ENCODE assay signal across 14 cellular contexts in the genomic region with DNA sequence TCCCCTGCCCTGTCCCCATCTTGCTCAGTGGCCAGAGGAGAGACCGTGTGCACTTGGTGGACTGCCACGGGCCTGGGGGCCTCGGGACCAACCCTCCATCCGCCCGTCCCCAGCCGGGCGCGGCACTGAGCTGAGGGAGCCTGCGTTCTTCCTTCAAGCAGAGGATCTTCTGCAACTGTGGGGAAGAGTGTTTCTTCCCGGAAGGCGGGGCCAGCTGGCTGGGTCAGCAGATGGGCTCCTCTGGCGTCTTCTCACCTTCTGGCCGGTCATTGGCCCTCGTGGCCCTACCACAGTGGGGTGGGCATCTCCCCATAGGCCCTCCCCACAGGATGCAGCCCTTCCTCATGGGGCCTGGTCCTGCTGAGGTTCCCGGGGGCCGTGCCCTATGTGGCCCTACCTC. TPM values are rescaled to one million over a fixed set of nuclear protein-coding genes. Genes with fewer than 3 reads are reported as not detected.
DNase-seq lines count a peak whose midpoint lies in the region; ATAC-seq and TF ChIP-seq lines count a peak whose summit lies in the region.
"Had no signal": no experiment of that assay in that cellular context is flagged by ENCODE, and none has a peak within 500 bp of the region (broad histone marks: within the 10 kb centered on the region; RNA-seq: fewer than 3 reads in every experiment).

No MANE protein-coding gene starts in this region.

- no peaks in the 10 kb centered on the region for H3F3A ChIP-seq in neural progenitor cell (ENCODE audit: low read depth)

- no peak overlapping the region for H2AFZ ChIP-seq in neural progenitor cell (replicated peaks)

- peaks cover 8% of the 10 kb centered on the region for H3K27me3 Mint-ChIP-seq in neural progenitor cell (ENCODE audit: insufficient read depth, low read depth)
- H3K27me3 Mint-ChIP-seq: activated T-cell treated with anti-CD3 and anti-CD28 coated beads, Interleukin-2, amount 50 U/mL, for 24 hours had no signal

- H3K79me2 ChIP-seq in neural progenitor cell (ENCODE audit: low read depth) = peaks cover 99% of the 10 kb centered on the region

- H3K9me3 Mint-ChIP-seq in neural progenitor cell = no peaks in the 10 kb centered on the region
- H3K9me3 Mint-ChIP-seq: activated T-cell treated with anti-CD3 and anti-CD28 coated beads, Interleukin-2, amount 50 U/mL, for 24 hours had no signal

- no peaks in the 10 kb centered on the region for H3K36me3 Mint-ChIP-seq in neural progenitor cell

- POLR2A ChIA-PET in A673 (lab: Charles Lee; ENCODE audit: low non-redundant PET) = no interaction called here

- TF ChIP-seq CTCF in A673 (conservative IDR thresholded peaks at IDR 0.05; ENCODE audit: low read depth, low read length) (no peak), WERI-Rb-1 (IDR thresholded peaks at IDR 0.05; ENCODE audit: low read depth, low read length) (no peak), heart left ventricle (IDR thresholded peaks at IDR 0.05) (no peak), neural progenitor cell (IDR thresholded peaks at IDR 0.05) (no peak)

- ATAC-seq in heart left ventricle (peak in 3 of 4 donors; percentile 1 to 10 (median 4)), sciatic nerve (peak; percentile 38), HG02623 (IDR thresholded peaks at IDR 0.05; ENCODE audit: unreplicated experiment) (no peak), GM19467 (IDR thresholded peaks at IDR 0.05; ENCODE audit: unreplicated experiment) (no peak)

- H3K36me3 ChIP-seq in A673 (ENCODE audit: insufficient read depth, low read length, poor library complexity, severe bottlenecking) = no peaks in the 10 kb centered on the region
- H3K36me3 ChIP-seq in WERI-Rb-1 = peaks cover 3% of the 10 kb centered on the region; the same call in 1 of the 2 replicates
- H3K36me3 ChIP-seq in heart left ventricle = no peaks in the 10 kb centered on the region
- no peaks in the 10 kb centered on the region for H3K36me3 ChIP-seq in neural progenitor cell
- H3K36me3 ChIP-seq: HAP-1 had no signal

- peaks cover 29% of the 10 kb centered on the region for H3K4me1 Mint-ChIP-seq in neural progenitor cell

- in situ Hi-C loops in G401 (cut with HindIII; ENCODE audit: low sequenced_read_pairs) = no loop called here

- no peak overlapping the region for H3K4me3 Mint-ChIP-seq in neural progenitor cell
- H3K4me3 Mint-ChIP-seq: activated T-cell treated with anti-CD3 and anti-CD28 coated beads, Interleukin-2, amount 50 U/mL, for 24 hours had no signal

- TF ChIP-seq POLR2A in heart left ventricle (IDR thresholded peaks at IDR 0.05) = no peak

- H4K20me1 ChIP-seq in neural progenitor cell (ENCODE audit: low read depth) = peaks cover 100% of the 10 kb centered on the region

- H3K27me3 ChIP-seq in A673 (replicated peaks; ENCODE audit: insufficient read depth, low read depth, low read length, poor library complexity) (no peaks in the 10 kb centered on the region), WERI-Rb-1 (ENCODE audit: insufficient read depth, low read depth, severe bottlenecking) (no peaks in the 10 kb centered on the region), heart left ventricle (no peaks in the 10 kb centered on the region), neural progenitor cell (no peaks in the 10 kb centered on the region)

- H3K27ac ChIP-seq in A673 (ENCODE audit: low read depth, low read length, poor library complexity, severe bottlenecking) (peak overlapping the region; percentile 69), WERI-Rb-1 (peak overlapping the region; percentile 80), heart left ventricle (peak overlapping the region in 11 of 12 donors; percentile 16 to 94 (median 64)), neural progenitor cell (no peak overlapping the region)

- H3K9ac ChIP-seq in neural progenitor cell = no peak overlapping the region

- no peak overlapping the region for H3K4me2 ChIP-seq in neural progenitor cell

- peaks cover 36% of the 10 kb centered on the region for H3K4me1 ChIP-seq in A673 (ENCODE audit: insufficient read depth, low read length, poor library complexity, severe bottlenecking)
- peaks cover 42 to 100% (median 94%) of the 10 kb centered on the region in 12 donors for H3K4me1 ChIP-seq in heart left ventricle
- peaks cover 11% of the 10 kb centered on the region for H3K4me1 ChIP-seq in neural progenitor cell
- H3K4me1 ChIP-seq: HAP-1 had no signal

- intact Hi-C loops in A673 (cut with micrococcal nuclease; ENCODE audit: unreplicated experiment) = no loop called here
- intact Hi-C loops in heart left ventricle (cut with DNase I) = loop anchor here in 2 of 10 donors (5.0 kb wide), 1 partner anchor 34 kb away; no protein-coding TSS in a partner anchor
- intact Hi-C loops in sciatic nerve (cut with DNase I) = no loop called here

- H3K27ac Mint-ChIP-seq in neural progenitor cell = no peak overlapping the region

- H3K9me3 ChIP-seq in A673 (ENCODE audit: low read depth, low read length, poor library complexity, severe bottlenecking) (no peaks in the 10 kb centered on the region), WERI-Rb-1 (ENCODE audit: severe bottlenecking) (no peaks in the 10 kb centered on the region), heart left ventricle (no peaks in the 10 kb centered on the region), neural progenitor cell (ENCODE audit: low read depth) (no peaks in the 10 kb centered on the region)
- H3K9me3 ChIP-seq: HAP-1 had no signal

- H3K4me3 ChIP-seq in A673 (ENCODE audit: low read depth, low read length, poor library complexity, severe bottlenecking) (no peak overlapping the region), WERI-Rb-1 (ENCODE audit: low read depth, low read length) (no peak overlapping the region), heart left ventricle (peak overlapping the region in 1 of 12 donors; percentile 6), neural progenitor cell (no peak overlapping the region)
- H3K4me3 ChIP-seq: HAP-1 had no signal

- 46 to 61% (median 55%) methylated on average over 15 to 16 of the region's 16 CpGs for WGBS in heart left ventricle, 4 donors

- DNase-seq in A673 (ENCODE audit: low spot score) (no peak), WERI-Rb-1 (peak; percentile 82), heart left ventricle (peak in 3 of 5 donors; percentile 56 to 78 (median 63)), sciatic nerve (ENCODE audit: low spot score) (peak; percentile 81), neural progenitor cell (ENCODE audit: low spot score) (no peak), G401 (ENCODE audit: low spot score) (no peak)
- DNase-seq: ACHN; activated CD4-positive, alpha-beta T cell treated with anti-CD3 and anti-CD28 coated beads for 4 hours; NCI-H187; NCI-H526 treated with DMSO at 0.1 percent for 48 hours had no signal

- BruUV-seq in A673 (replicated peaks; lab: Mats Ljungman, UMichigan) = no TSS peak

- CTCF ChIA-PET in A673 (lab: Charles Lee) = no interaction called here

RNA-seq across cellular contexts. Expression of gene RXRA, which starts 17.4 kb away (rescaled TPM):
- total RNA-seq in A673 (2021) = 50.7 and 54.1 TPM in 2 replicates
- 10 to 100 TPM; 45.5 to 87.9 (median 52.9) TPM for total RNA-seq in heart left ventricle
- 10 to 100 TPM; 54.9 to 55.8 TPM for polyA plus RNA-seq in heart left ventricle
- total RNA-seq in sciatic nerve = 78.1 TPM
- 11.6 and 25.5 TPM in 2 replicates for total RNA-seq in neural progenitor cell (ENCODE audit: low replicate concordance)
- total RNA-seq in G401 (2014; rRNA removed; shearing (Covaris generic)) = 18.9 and 25.8 TPM in 2 replicates

Comparison
In these comparisons a context has a peak if more than half of its experiments do, and no peak if none do; other contexts are left out.
1. DNase-seq: peak in WERI-Rb-1 (single experiment), heart left ventricle (3 of 5) and sciatic nerve (single experiment); none in A673 (single experiment), neural progenitor cell (single experiment) and G401 (single experiment).
2. ATAC-seq: peak in heart left ventricle (3 of 4) and sciatic nerve (single experiment); none in HG02623 (single experiment) and GM19467 (single experiment).